ENCODE assay signal across 2 cellular contexts in the genomic region with DNA sequence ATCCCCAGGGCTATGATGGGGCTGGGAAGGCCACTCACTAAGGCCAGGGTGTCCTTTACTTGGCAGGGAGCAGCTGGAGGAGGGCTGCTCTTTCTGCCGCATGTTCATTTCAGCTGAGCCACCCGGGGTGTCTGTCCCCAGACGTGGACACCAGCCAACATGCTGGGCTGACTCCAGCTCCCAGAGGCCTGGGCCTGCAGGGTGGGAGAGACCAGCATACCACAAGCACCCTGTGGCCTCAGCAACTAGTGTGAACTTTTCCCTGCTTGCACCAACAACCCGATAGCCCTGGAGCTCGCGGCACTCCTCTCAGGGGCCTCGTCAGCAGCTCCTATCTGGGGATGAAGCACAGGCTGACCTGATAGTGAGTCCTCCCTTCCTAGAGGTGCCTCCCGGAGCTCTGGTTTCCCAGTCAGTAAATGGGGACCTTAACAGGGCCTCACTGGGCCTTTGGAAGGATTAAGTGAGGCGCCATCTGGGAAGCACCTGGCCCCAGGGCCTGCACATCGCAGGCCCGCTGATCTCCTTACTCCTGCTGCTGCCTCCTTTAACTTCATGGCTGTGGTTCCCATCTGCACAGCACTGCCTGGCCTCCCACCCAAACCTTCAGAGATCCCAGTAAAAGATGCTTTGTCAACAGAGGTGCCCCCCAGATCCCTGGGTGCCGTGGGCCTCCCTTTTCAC.
TF ChIP-seq lines count a peak whose summit lies in the region.

No MANE protein-coding gene starts in this region.

TF ChIP-seq in liver, 16 proteins besides CTCF, POLR2A, EP300 and RAD21:
- TF ChIP-seq, protein P1, sequence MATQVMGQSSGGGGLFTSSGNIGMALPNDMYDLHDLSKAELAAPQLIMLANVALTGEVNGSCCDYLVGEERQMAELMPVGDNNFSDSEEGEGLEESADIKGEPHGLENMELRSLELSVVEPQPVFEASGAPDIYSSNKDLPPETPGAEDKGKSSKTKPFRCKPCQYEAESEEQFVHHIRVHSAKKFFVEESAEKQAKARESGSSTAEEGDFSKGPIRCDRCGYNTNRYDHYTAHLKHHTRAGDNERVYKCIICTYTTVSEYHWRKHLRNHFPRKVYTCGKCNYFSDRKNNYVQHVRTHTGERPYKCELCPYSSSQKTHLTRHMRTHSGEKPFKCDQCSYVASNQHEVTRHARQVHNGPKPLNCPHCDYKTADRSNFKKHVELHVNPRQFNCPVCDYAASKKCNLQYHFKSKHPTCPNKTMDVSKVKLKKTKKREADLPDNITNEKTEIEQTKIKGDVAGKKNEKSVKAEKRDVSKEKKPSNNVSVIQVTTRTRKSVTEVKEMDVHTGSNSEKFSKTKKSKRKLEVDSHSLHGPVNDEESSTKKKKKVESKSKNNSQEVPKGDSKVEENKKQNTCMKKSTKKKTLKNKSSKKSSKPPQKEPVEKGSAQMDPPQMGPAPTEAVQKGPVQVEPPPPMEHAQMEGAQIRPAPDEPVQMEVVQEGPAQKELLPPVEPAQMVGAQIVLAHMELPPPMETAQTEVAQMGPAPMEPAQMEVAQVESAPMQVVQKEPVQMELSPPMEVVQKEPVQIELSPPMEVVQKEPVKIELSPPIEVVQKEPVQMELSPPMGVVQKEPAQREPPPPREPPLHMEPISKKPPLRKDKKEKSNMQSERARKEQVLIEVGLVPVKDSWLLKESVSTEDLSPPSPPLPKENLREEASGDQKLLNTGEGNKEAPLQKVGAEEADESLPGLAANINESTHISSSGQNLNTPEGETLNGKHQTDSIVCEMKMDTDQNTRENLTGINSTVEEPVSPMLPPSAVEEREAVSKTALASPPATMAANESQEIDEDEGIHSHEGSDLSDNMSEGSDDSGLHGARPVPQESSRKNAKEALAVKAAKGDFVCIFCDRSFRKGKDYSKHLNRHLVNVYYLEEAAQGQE (IDR thresholded peaks at IDR 0.05), result no peak
- TF ChIP-seq SP1 (IDR thresholded peaks at IDR 0.05) (peak; percentile 10), NR2F2 (IDR thresholded peaks at IDR 0.05) (peak; percentile 47)

TF ChIP-seq in HepG2, 621 proteins besides CTCF, POLR2A, EP300 and RAD21:
- TF ChIP-seq ZNF609 (CRISPR knock-in tag; IDR thresholded peaks at IDR 0.05; ENCODE audit: borderline replicate concordance) (no peak), ZNF569 (CRISPR knock-in tag; IDR thresholded peaks at IDR 0.05; ENCODE audit: borderline replicate concordance) (no peak), HOXD1 (CRISPR knock-in tag; IDR thresholded peaks at IDR 0.05) (no peak), SRSF9 (IDR thresholded peaks at IDR 0.05; ENCODE audit: borderline replicate concordance, insufficient read depth, low read depth, low read length, poor library complexity, severe bottlenecking) (no peak), ZBTB10 (CRISPR knock-in tag; IDR thresholded peaks at IDR 0.05; ENCODE audit: borderline replicate concordance) (no peak), ZNF709 (CRISPR knock-in tag; IDR thresholded peaks at IDR 0.05) (no peak), ZNF382 (CRISPR knock-in tag; IDR thresholded peaks at IDR 0.05; ENCODE audit: borderline replicate concordance) (no peak), FOXP1 (IDR thresholded peaks at IDR 0.05) (no peak), FOXP1 (CRISPR knock-in tag; IDR thresholded peaks at IDR 0.05) (no peak), NONO (IDR thresholded peaks at IDR 0.05) (no peak), NONO (CRISPR knock-in tag; conservative IDR thresholded peaks at IDR 0.05) (no peak), E2F5 (CRISPR knock-in tag; conservative IDR thresholded peaks at IDR 0.05) (no peak), ATF3 (CRISPR knock-in tag; IDR thresholded peaks at IDR 0.05) (no peak)
- TF ChIP-seq, protein P2, sequence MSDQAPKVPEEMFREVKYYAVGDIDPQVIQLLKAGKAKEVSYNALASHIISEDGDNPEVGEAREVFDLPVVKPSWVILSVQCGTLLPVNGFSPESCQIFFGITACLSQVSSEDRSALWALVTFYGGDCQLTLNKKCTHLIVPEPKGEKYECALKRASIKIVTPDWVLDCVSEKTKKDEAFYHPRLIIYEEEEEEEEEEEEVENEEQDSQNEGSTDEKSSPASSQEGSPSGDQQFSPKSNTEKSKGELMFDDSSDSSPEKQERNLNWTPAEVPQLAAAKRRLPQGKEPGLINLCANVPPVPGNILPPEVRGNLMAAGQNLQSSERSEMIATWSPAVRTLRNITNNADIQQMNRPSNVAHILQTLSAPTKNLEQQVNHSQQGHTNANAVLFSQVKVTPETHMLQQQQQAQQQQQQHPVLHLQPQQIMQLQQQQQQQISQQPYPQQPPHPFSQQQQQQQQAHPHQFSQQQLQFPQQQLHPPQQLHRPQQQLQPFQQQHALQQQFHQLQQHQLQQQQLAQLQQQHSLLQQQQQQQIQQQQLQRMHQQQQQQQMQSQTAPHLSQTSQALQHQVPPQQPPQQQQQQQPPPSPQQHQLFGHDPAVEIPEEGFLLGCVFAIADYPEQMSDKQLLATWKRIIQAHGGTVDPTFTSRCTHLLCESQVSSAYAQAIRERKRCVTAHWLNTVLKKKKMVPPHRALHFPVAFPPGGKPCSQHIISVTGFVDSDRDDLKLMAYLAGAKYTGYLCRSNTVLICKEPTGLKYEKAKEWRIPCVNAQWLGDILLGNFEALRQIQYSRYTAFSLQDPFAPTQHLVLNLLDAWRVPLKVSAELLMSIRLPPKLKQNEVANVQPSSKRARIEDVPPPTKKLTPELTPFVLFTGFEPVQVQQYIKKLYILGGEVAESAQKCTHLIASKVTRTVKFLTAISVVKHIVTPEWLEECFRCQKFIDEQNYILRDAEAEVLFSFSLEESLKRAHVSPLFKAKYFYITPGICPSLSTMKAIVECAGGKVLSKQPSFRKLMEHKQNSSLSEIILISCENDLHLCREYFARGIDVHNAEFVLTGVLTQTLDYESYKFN (CRISPR knock-in tag; conservative IDR thresholded peaks at IDR 0.05), result no peak
